ENCODE assay signal across 16 cellular contexts in genomic region chr5:17365756-17366155, GRCh38.
A peak's percentile ranks its signal among the peaks of the same experiment; 100 is the strongest.
DNase-seq lines count a peak whose midpoint lies in the region; TF ChIP-seq lines count a peak whose summit lies in the region.
"Had no signal": no experiment of that assay in that cellular context is flagged by ENCODE, and none has a peak within 500 bp of the region (broad histone marks: within the 10 kb centered on the region; RNA-seq: fewer than 3 reads in every experiment).

No MANE protein-coding gene starts in this region.

- H3K79me2 ChIP-seq in smooth muscle cell (ENCODE audit: low read depth), result no peaks in the 10 kb centered on the region

- H3K9me3 ChIP-seq in smooth muscle cell (replicated peaks; ENCODE audit: low read depth), result no peaks in the 10 kb centered on the region
- H3K9me3 ChIP-seq in BE2C, result no peaks in the 10 kb centered on the region

- H3F3A ChIP-seq in smooth muscle cell (ENCODE audit: low read depth), result peaks cover 10% of the 10 kb centered on the region

- peak overlapping the region; percentile 16 for H3K9ac ChIP-seq in smooth muscle cell (ENCODE audit: low read depth)

- no peak overlapping the region for H2AFZ ChIP-seq in smooth muscle cell (ENCODE audit: low read depth)

- H3K27ac ChIP-seq in smooth muscle cell (ENCODE audit: low read depth), result peak overlapping the region; percentile 65
- H3K27ac ChIP-seq: skin epidermis had no signal

- H3K4me2 ChIP-seq in smooth muscle cell, result peak overlapping the region; percentile 42

- 42% methylated on average over 7 of the region's 7 CpGs for WGBS in smooth muscle cell (ENCODE audit: low lambda C conversion rate)

- TF ChIP-seq CTCF in smooth muscle cell (IDR thresholded peaks at IDR 0.05; ENCODE audit: borderline replicate concordance, insufficient read depth, poor library complexity, severe bottlenecking), result no peak
- TF ChIP-seq CTCF in BE2C (IDR thresholded peaks at IDR 0.05; ENCODE audit: low read depth, low read length), result no peak

- H4K20me1 ChIP-seq in smooth muscle cell (ENCODE audit: low read depth), result no peaks in the 10 kb centered on the region

- H3K36me3 ChIP-seq in smooth muscle cell (ENCODE audit: low read depth) (no peaks in the 10 kb centered on the region), BE2C (no peaks in the 10 kb centered on the region)

- DNase-seq in NCI-H1436 treated with DMSO at 0.1 percent for 48 hours (lab: John Stamatoyannopoulos, UW) (peak; percentile 29), NCI-H1436 (lab: John Stamatoyannopoulos, UW) (no peak), NCI-H460 (ENCODE audit: extremely low read depth, low read depth) (peak; percentile 28), cerebellum (ENCODE audit: low spot score) (peak; percentile 86), smooth muscle cell (lab: John Stamatoyannopoulos, UW; ENCODE audit: unreplicated experiment) (peak; percentile 10), superior temporal gyrus (ENCODE audit: extremely low spot score) (no peak), BE2C (no peak), NOMO-1 treated with dmso at 0.1 percent for 144 hours (lab: John Stamatoyannopoulos, UW; ENCODE audit: unreplicated experiment) (no peak)
- DNase-seq: ACHN; activated CD4-positive, alpha-beta T cell treated with anti-CD3 and anti-CD28 coated beads, Interleukin-2, amount 50 U/mL, for 48 hours; mesendoderm; MM.1S; NCI-H2227 treated with DMSO at 0.1 percent for 48 hours; stimulated activated naive CD8-positive, alpha-beta T cell treated with anti-CD3 and anti-CD28 coated beads, Interleukin-15, Interleukin-2, amounts not matched to agents 100 U/mL and 50 U/mL, for 24 hours had no signal

- H3K4me3 ChIP-seq in smooth muscle cell (no peak overlapping the region), BE2C (ENCODE audit: low read depth, low read length) (no peak overlapping the region)
- H3K4me3 ChIP-seq: skin epidermis had no signal

- H3K27me3 ChIP-seq in smooth muscle cell (ENCODE audit: low read depth) (no peaks in the 10 kb centered on the region), BE2C (no peaks in the 10 kb centered on the region)
- H3K27me3 ChIP-seq: dorsolateral prefrontal cortex had no signal

- H3K4me1 ChIP-seq in smooth muscle cell (ENCODE audit: low read depth) (peaks cover 19% of the 10 kb centered on the region), BE2C (peaks cover 4% of the 10 kb centered on the region; the same call in 1 of the 2 replicates)

Comparison
In these comparisons a context has a peak if more than half of its experiments do, and no peak if none do; other contexts are left out.
1. DNase-seq: peak in NCI-H1436 treated with DMSO at 0.1 percent for 48 hours (single experiment), NCI-H460 (single experiment), cerebellum (single experiment) and smooth muscle cell (single experiment); none in NCI-H1436 (single experiment), superior temporal gyrus (single experiment), BE2C (single experiment) and NOMO-1 treated with dmso at 0.1 percent for 144 hours (single experiment).